Comparison of ENCODE assay signal across 22 cellular contexts in genomic region chr7:42993038-42993437, GRCh38.
A peak's percentile ranks its signal among the peaks of the same experiment; 100 is the strongest.
DNase-seq lines count a peak whose midpoint lies in the region; ATAC-seq and TF ChIP-seq lines count a peak whose summit lies in the region.
"Had no signal": no experiment of that assay in that cellular context is flagged by ENCODE, and none has a peak within 500 bp of the region (broad histone marks: within the 10 kb centered on the region; RNA-seq: fewer than 3 reads in every experiment).

No MANE protein-coding gene starts in this region.

- H3K4me3 Mint-ChIP-seq in HFFc6, result no peak overlapping the region
- H3K4me3 Mint-ChIP-seq: activated CD4-positive, alpha-beta T cell treated with anti-CD3 and anti-CD28 coated beads, Interleukin-2, amount 10 ng/mL, durations not matched to agents 24 days and 14 days; activated CD8-positive, alpha-beta memory T cell treated with anti-CD3 and anti-CD28 coated beads, Interleukin-2, amount 10 ng/mL, durations not matched to agents 7 days and 5 days; activated T-cell treated with anti-CD3 and anti-CD28 coated beads, Interleukin-2, amount 50 U/mL, for 72 hours; CD4-positive, alpha-beta memory T cell; central memory CD8-positive, alpha-beta T cell; natural killer cell had no signal

- no peaks in the 10 kb centered on the region for H3K4me1 Mint-ChIP-seq in HFFc6 (ENCODE audit: low read depth)
- H3K4me1 Mint-ChIP-seq: activated CD4-positive, alpha-beta T cell treated with anti-CD3 and anti-CD28 coated beads, Interleukin-2, amount 10 ng/mL, durations not matched to agents 24 days and 14 days; activated CD8-positive, alpha-beta memory T cell treated with anti-CD3 and anti-CD28 coated beads, Interleukin-2, amount 10 ng/mL, durations not matched to agents 7 days and 5 days; CD4-positive, alpha-beta memory T cell; central memory CD8-positive, alpha-beta T cell; natural killer cell had no signal

- H3K36me3 Mint-ChIP-seq in HFFc6 (ENCODE audit: low read depth), result no peaks in the 10 kb centered on the region
- H3K36me3 Mint-ChIP-seq: activated CD8-positive, alpha-beta memory T cell treated with anti-CD3 and anti-CD28 coated beads, Interleukin-2, amount 10 ng/mL, durations not matched to agents 7 days and 5 days; CD4-positive, alpha-beta memory T cell; natural killer cell had no signal

- no peaks in the 10 kb centered on the region; the same call in none of the 2 replicates for H3K27me3 Mint-ChIP-seq in HFFc6 (ENCODE audit: insufficient read depth)

- H3K4me3 ChIP-seq in astrocyte of the spinal cord (ENCODE audit: low read depth, low read length), result no peak overlapping the region
- H3K4me3 ChIP-seq: heart left ventricle, SJSA1 had no signal

- no peak for ATAC-seq in HG03521 (IDR thresholded peaks at IDR 0.05; ENCODE audit: unreplicated experiment)
- ATAC-seq: activated CD8-positive, alpha-beta memory T cell treated with anti-CD3 and anti-CD28 coated beads, Interleukin-2, amount 10 ng/mL, durations not matched to agents 7 days and 5 days; activated T-cell treated with anti-CD3 and anti-CD28 coated beads, Interleukin-2, amount 50 U/mL, for 72 hours; heart left ventricle; natural killer cell; Panc1; sciatic nerve; stimulated activated naive CD8-positive, alpha-beta T cell treated with anti-CD3 and anti-CD28 coated beads, Interleukin-15, Interleukin-2, amounts not matched to agents 100 U/mL and 50 U/mL, for 24 hours had no signal

- H3K9me3 Mint-ChIP-seq in HFFc6, result no peaks in the 10 kb centered on the region
- H3K9me3 Mint-ChIP-seq: activated CD4-positive, alpha-beta T cell treated with anti-CD3 and anti-CD28 coated beads, Interleukin-2, amount 10 ng/mL, durations not matched to agents 24 days and 14 days; activated T-cell treated with anti-CD3 and anti-CD28 coated beads, Interleukin-2, amount 50 U/mL, for 72 hours; central memory CD8-positive, alpha-beta T cell; natural killer cell had no signal

- in situ Hi-C loops in astrocyte of the spinal cord (cut with HindIII; ENCODE audit: low sequenced_read_pairs), result no loop called here

- TF ChIP-seq CTCF in astrocyte of the spinal cord (IDR thresholded peaks at IDR 0.05; ENCODE audit: low read depth, low read length) (no peak), HFFc6 (IDR thresholded peaks at IDR 0.05) (no peak)

- DNase-seq in HT-29 (ENCODE audit: low spot score), result peak; percentile 20
- peak; percentile 5 for DNase-seq in astrocyte of the spinal cord (ENCODE audit: low read depth, low spot score)
- peak; percentile 36 for DNase-seq in iPS DF 4.7 (ENCODE audit: extremely low read depth, low spot score)
- DNase-seq in retina, result peak; percentile 47
- no peak for DNase-seq in SHP77 treated with DMSO at 0.1 percent for 48 hours (lab: John Stamatoyannopoulos, UW)
- DNase-seq in HFFc6, result no peak
- DNase-seq: activated CD4-positive, alpha-beta T cell treated with anti-CD3 and anti-CD28 coated beads, Interleukin-2, amount 10 ng/mL, durations not matched to agents 24 days and 14 days; activated CD8-positive, alpha-beta memory T cell treated with anti-CD3 and anti-CD28 coated beads, Interleukin-2, amount 10 ng/mL, durations not matched to agents 7 days and 5 days; activated naive CD4-positive, alpha-beta T cell treated with Interleukin-2 at 50 U/mL for 16 hours; activated T-cell treated with anti-CD3 and anti-CD28 coated beads, Interleukin-2, amount 50 U/mL, for 72 hours; CD4-positive, alpha-beta memory T cell; foreskin fibroblast; heart left ventricle; natural killer cell; NCI-H524; stimulated activated naive CD8-positive, alpha-beta T cell treated with anti-CD3 and anti-CD28 coated beads, Interleukin-15, Interleukin-2, amounts not matched to agents 100 U/mL and 50 U/mL, for 24 hours; T-helper 2 cell had no signal

- H3K27ac Mint-ChIP-seq in HFFc6, result no peak overlapping the region
- H3K27ac Mint-ChIP-seq: activated CD4-positive, alpha-beta T cell treated with anti-CD3 and anti-CD28 coated beads, Interleukin-2, amount 10 ng/mL, durations not matched to agents 24 days and 14 days; activated CD8-positive, alpha-beta memory T cell treated with anti-CD3 and anti-CD28 coated beads, Interleukin-2, amount 10 ng/mL, durations not matched to agents 7 days and 5 days; activated T-cell treated with anti-CD3 and anti-CD28 coated beads, Interleukin-2, amount 50 U/mL, for 72 hours; natural killer cell had no signal

Comparison
In these comparisons a context has a peak if more than half of its experiments do, and no peak if none do; other contexts are left out.
1. DNase-seq: peak in HT-29 (single experiment), astrocyte of the spinal cord (single experiment), iPS DF 4.7 (single experiment) and retina (single experiment); none in SHP77 treated with DMSO at 0.1 percent for 48 hours (single experiment) and HFFc6 (single experiment).